1 cellular context compared by ENCODE assay signal in the genomic region with DNA sequence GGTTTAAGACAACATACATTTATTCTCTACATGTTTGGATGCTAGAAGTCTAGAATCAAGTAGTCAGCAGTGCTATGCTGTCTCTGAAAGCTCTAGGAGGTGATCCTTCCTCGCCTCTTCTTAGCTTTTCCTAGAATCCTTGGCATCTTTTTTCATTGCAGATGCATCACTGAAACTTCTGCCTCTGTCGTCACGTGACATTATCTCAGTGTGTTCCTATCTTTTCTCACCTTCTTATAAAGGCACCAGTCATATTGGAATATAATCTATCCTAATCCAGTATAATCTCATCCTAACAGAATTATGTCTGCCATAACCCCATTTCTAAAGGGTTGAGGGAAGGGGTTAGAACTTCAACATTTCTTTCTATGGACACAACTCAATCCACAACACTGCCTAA.
TF ChIP-seq lines count a peak whose summit lies in the region.

No MANE protein-coding gene starts in this region.

TF ChIP-seq in K562, 482 proteins besides CTCF, POLR2A, EP300 and RAD21:
- TF ChIP-seq TFE3 (CRISPR knock-in tag; IDR thresholded peaks at IDR 0.05) (peak; percentile 77), RNF2 (IDR thresholded peaks at IDR 0.05) (no peak)
